9 cellular contexts compared by ENCODE assay signal in the genomic region with DNA sequence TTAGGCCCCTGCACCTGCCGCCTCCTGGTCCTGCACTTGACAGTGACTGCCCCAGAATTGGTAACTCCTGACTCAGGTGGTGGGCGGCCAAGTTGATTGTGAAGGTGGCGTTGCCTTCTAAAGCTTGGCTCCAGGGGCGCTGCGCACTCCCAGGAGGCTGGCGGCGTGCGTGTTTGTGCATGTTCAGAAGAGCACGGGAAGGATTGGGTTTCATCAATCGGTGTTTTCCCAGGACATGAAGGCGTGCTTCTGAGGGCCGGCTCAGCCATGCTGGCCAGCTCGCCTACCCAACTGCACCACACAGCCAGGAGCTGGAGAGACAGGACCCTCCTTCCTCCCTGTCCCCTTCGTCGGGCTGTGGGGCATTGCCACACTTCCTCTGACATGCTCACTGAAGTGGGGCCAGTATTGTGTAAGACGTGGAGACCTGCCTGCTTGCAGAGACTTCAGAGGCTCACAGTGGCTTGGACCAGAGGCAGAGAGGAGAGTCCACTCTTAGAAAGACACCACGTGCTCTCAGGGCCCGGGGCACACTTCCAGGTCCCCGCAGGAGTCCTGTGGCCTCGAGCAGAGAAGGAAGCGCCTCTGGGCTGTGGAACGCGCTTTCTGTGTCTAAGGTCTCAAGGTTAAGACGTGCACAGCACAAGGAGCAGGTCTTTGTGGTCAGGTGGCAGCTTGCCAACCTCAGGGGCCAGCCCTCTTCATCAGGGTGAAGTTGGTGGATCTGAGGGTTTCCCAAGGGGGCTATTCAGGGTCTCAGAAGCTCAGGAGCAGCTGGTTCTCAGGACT. TPM values are rescaled to one million over a fixed set of nuclear protein-coding genes. Genes with fewer than 3 reads are reported as not detected.
DNase-seq lines count a peak whose midpoint lies in the region; ATAC-seq and TF ChIP-seq lines count a peak whose summit lies in the region.
"Had no signal": no experiment of that assay in that cellular context is flagged by ENCODE, and none has a peak within 500 bp of the region (broad histone marks: within the 10 kb centered on the region; RNA-seq: fewer than 3 reads in every experiment).

No MANE protein-coding gene starts in this region.

- H3K4me3 ChIP-seq in GM23248: no peak overlapping the region
- peak overlapping the region; percentile 21 for H3K4me3 ChIP-seq in rectal smooth muscle tissue (ENCODE audit: low read length)
- H3K4me3 ChIP-seq in uterus: no peak overlapping the region

- no peaks in the 10 kb centered on the region for H3K9me2 ChIP-seq in GM23248 (ENCODE audit: insufficient read depth)

- no peaks in the 10 kb centered on the region for H3K36me3 ChIP-seq in GM23248 (ENCODE audit: low read depth)
- peaks cover 8% of the 10 kb centered on the region for H3K36me3 ChIP-seq in rectal smooth muscle tissue (ENCODE audit: control insufficient read depth, insufficient read depth, low read length)
- no peaks in the 10 kb centered on the region for H3K36me3 ChIP-seq in uterus

- H3K4me1 Mint-ChIP-seq in osteocyte (ENCODE audit: unreplicated experiment): peaks cover 34% of the 10 kb centered on the region

- intact Hi-C loops in uterus (cut with DNase I; ENCODE audit: low total_unique reads): no loop called here

- 77 to 81% methylated on average over 24 of the region's 24 CpGs for WGBS in GM23248 (ENCODE audit: low coverage in 1 of 2, low lambda C conversion rate in 2 of 2, missing lambda C conversion rate in 2 of 2), 2 experiments

- TF ChIP-seq POLR2A in uterus (IDR thresholded peaks at IDR 0.05): no peak

- no peak overlapping the region for H3K27ac Mint-ChIP-seq in osteocyte (ENCODE audit: unreplicated experiment)

- DNase-seq in GM23248 (peak; percentile 20), NCI-H510A (lab: John Stamatoyannopoulos, UW) (peak; percentile 84), epithelial cell of prostate (ENCODE audit: low read depth, low spot score) (peak; percentile 91), uterus (no peak), mesenteric fat pad (ENCODE audit: low spot score) (no peak), osteocyte (ENCODE audit: extremely low spot score, unreplicated experiment) (no peak)

- no peaks in the 10 kb centered on the region for H4K20me1 ChIP-seq in GM23248 (ENCODE audit: insufficient read depth)

- H3K79me2 ChIP-seq in GM23248 (ENCODE audit: insufficient read depth): peaks cover 80% of the 10 kb centered on the region

- ATAC-seq in HG02885 (IDR thresholded peaks at IDR 0.05; ENCODE audit: poor library complexity, unreplicated experiment): no peak

- H3K36me3 Mint-ChIP-seq in osteocyte (ENCODE audit: unreplicated experiment): peaks cover 13% of the 10 kb centered on the region

- no peaks in the 10 kb centered on the region; the same call in 1 of the 2 replicates for H3F3A ChIP-seq in GM23248 (ENCODE audit: insufficient read depth)

- no peak overlapping the region for H2AFZ ChIP-seq in GM23248

- H3K9me3 Mint-ChIP-seq in osteocyte (ENCODE audit: unreplicated experiment): no peaks in the 10 kb centered on the region

- no peaks in the 10 kb centered on the region for H3K27me3 ChIP-seq in GM23248 (replicated peaks; ENCODE audit: insufficient read depth)
- H3K27me3 ChIP-seq in rectal smooth muscle tissue (ENCODE audit: control insufficient read depth, insufficient read depth, low read length): no peaks in the 10 kb centered on the region
- no peaks in the 10 kb centered on the region for H3K27me3 ChIP-seq in uterus

- no peak overlapping the region for H3K4me3 Mint-ChIP-seq in osteocyte (ENCODE audit: unreplicated experiment)

- in situ Hi-C loops in GM23248 (cut with MboI): no loop called here

- H3K4me2 ChIP-seq in GM23248 (ENCODE audit: unreplicated experiment): no peak overlapping the region

- H3K9me3 ChIP-seq in GM23248 (ENCODE audit: low read depth) (no peaks in the 10 kb centered on the region), uterus (no peaks in the 10 kb centered on the region)

- H3K9ac ChIP-seq in GM23248 (no peak overlapping the region), rectal smooth muscle tissue (ENCODE audit: low read length) (peak overlapping the region; percentile 27)

- no peaks in the 10 kb centered on the region for H3K27me3 Mint-ChIP-seq in osteocyte (ENCODE audit: unreplicated experiment)

- TF ChIP-seq CTCF in uterus (IDR thresholded peaks at IDR 0.05) (no peak), osteocyte (IDR thresholded peaks at IDR 0.05) (no peak)

- no peaks in the 10 kb centered on the region for H3K4me1 ChIP-seq in GM23248 (ENCODE audit: insufficient read depth)
- peaks cover 15% of the 10 kb centered on the region for H3K4me1 ChIP-seq in rectal smooth muscle tissue (ENCODE audit: control insufficient read depth, insufficient read depth, low read length)
- peaks cover 0 to 15% of the 10 kb centered on the region in 2 donors for H3K4me1 ChIP-seq in uterus

- H3K27ac ChIP-seq in GM23248 (no peak overlapping the region), epithelial cell of prostate (peak overlapping the region; percentile 57), rectal smooth muscle tissue (ENCODE audit: low read depth, low read length) (no peak overlapping the region), uterus (no peak overlapping the region)

RNA-seq across cellular contexts. Expression of a gene that starts 2.8 kb away (rescaled TPM):
- total RNA-seq in GM23248 (2014; rRNA removed; shearing (Covaris generic)): 18.8 and 28.3 TPM in 2 replicates
- polyA plus RNA-seq in GM23248 (2016; fragmentation: Nextera tagmentation; extraction: Ambion mirVana): 9.5 TPM in 2 replicates
- total RNA-seq in uterus (10 to 100 TPM in 2 of 4 donors, 1 to 10 TPM in 1, under 1 TPM in 1; 0.59 to 25.4 (median 14.3) TPM), mesenteric fat pad (17.3 TPM), osteocyte (17.1 and 20.0 TPM in 2 replicates)

RNA-seq across cellular contexts. Expression of a gene that starts 22.9 kb away (rescaled TPM):
- 35.0 and 43.5 TPM in 2 replicates for total RNA-seq in GM23248 (2014; rRNA removed; shearing (Covaris generic))
- polyA plus RNA-seq in GM23248 (2016; fragmentation: Nextera tagmentation; extraction: Ambion mirVana): 31.6 and 33.9 TPM in 2 replicates
- 10 to 100 TPM in 3 of 4 donors, 1 to 10 TPM in 1; 10.0 to 56.9 (median 30.7) TPM for total RNA-seq in uterus
- 32.4 TPM for total RNA-seq in mesenteric fat pad
- total RNA-seq in osteocyte: 62.0 and 63.6 TPM in 2 replicates

RNA-seq across cellular contexts. Expression of a gene that starts 25.9 kb away (rescaled TPM):
- total RNA-seq in GM23248 (2014; rRNA removed; shearing (Covaris generic)): 0.11 and 0.13 TPM in 2 replicates
- 0.20 TPM in 1 of 2 replicates, not detected in the other for polyA plus RNA-seq in GM23248 (2016; fragmentation: Nextera tagmentation; extraction: Ambion mirVana)
- total RNA-seq in uterus: 1 to 10 TPM; 1.2 to 7.5 (median 1.5) TPM
- total RNA-seq in mesenteric fat pad: 1.3 TPM
- 0.57 and 1.7 TPM in 2 replicates for total RNA-seq in osteocyte

RNA-seq across cellular contexts. Expression of a gene that starts 32.5 kb away (rescaled TPM):
- not detected in 2 replicates for total RNA-seq in GM23248 (2014; rRNA removed; shearing (Covaris generic))
- polyA plus RNA-seq in GM23248 (2016; fragmentation: Nextera tagmentation; extraction: Ambion mirVana): not detected in 2 replicates
- not detected for total RNA-seq in uterus
- not detected for total RNA-seq in mesenteric fat pad
- total RNA-seq in osteocyte: not detected in 2 replicates
- total RNA-seq: activated CD8-positive, alpha-beta memory T cell treated with anti-CD3 and anti-CD28 coated beads for 36 hours had no signal

RNA-seq across cellular contexts. Expression of a gene that starts 38.1 kb away (rescaled TPM):
- total RNA-seq in GM23248 (2014; rRNA removed; shearing (Covaris generic)): not detected in 2 replicates
- not detected in 2 replicates for polyA plus RNA-seq in GM23248 (2016; fragmentation: Nextera tagmentation; extraction: Ambion mirVana)
- total RNA-seq in uterus (1 to 10 TPM in 1 of 4 donors, under 1 TPM in 2, not detected in 1; 0.26 to 1.4 (median 0.76) TPM), mesenteric fat pad (0.55 TPM), osteocyte (0.47 and 0.56 TPM in 2 replicates)

Comparison
In these comparisons a context has a peak if more than half of its experiments do, and no peak if none do; other contexts are left out.
1. DNase-seq: peak in GM23248 (single experiment), NCI-H510A (single experiment) and epithelial cell of prostate (single experiment); none in uterus (0 of 2), mesenteric fat pad (single experiment) and osteocyte (single experiment).